In genomic region chr7:2701832-2702593, GRCh38 we compare ENCODE assay signal across 10 cellular contexts. TPM values are rescaled to one million over a fixed set of nuclear protein-coding genes. Genes with fewer than 3 reads are reported as not detected.
A peak's percentile ranks its signal among the peaks of the same experiment; 100 is the strongest.
DNase-seq lines count a peak whose midpoint lies in the region; ATAC-seq and TF ChIP-seq lines count a peak whose summit lies in the region.
"Had no signal": no experiment of that assay in that cellular context is flagged by ENCODE, and none has a peak within 500 bp of the region (broad histone marks: within the 10 kb centered on the region; RNA-seq: fewer than 3 reads in every experiment).

No MANE protein-coding gene starts in this region.

- H3K9me3 ChIP-seq in adipocyte (ENCODE audit: control insufficient read depth, low read length) (no peaks in the 10 kb centered on the region), left ventricle myocardium inferior (replicated peaks) (no peaks in the 10 kb centered on the region)

- H3K27me3 ChIP-seq in adipocyte (replicated peaks; ENCODE audit: control insufficient read depth, insufficient read depth, low read length) = peaks cover 3% of the 10 kb centered on the region
- peaks cover 25% of the 10 kb centered on the region for H3K27me3 ChIP-seq in left ventricle myocardium inferior (ENCODE audit: low read depth)

- no peaks in the 10 kb centered on the region for H3K36me3 ChIP-seq in adipocyte (ENCODE audit: control insufficient read depth, insufficient read depth, low read length, severe bottlenecking)
- H3K36me3 ChIP-seq in left ventricle myocardium inferior = no peaks in the 10 kb centered on the region

- in situ Hi-C loops in G401 (cut with HindIII; ENCODE audit: low sequenced_read_pairs) = no loop called here

- DNase-seq in G401 (ENCODE audit: low spot score) (peak; percentile 78), adipocyte (ENCODE audit: low read depth) (no peak), left ventricle myocardium inferior (peak; percentile 39), sciatic nerve (ENCODE audit: low spot score) (no peak)
- no peak for DNase-seq in activated CD4-positive, alpha-beta T cell treated with anti-CD3 and anti-CD28 coated beads for 1 hour
- DNase-seq in central memory CD4-positive, alpha-beta T cell = no peak
- no peak for DNase-seq in stimulated activated CD4-positive, alpha-beta T cell treated with anti-CD3 and anti-CD28 coated beads, Interleukin-4, amount 100 ng/mL, for 1 hour
- DNase-seq: DMS53, NCI-H446 treated with DMSO at 0.1 percent for 48 hours had no signal

- peak overlapping the region; percentile 18 for H3K9ac ChIP-seq in adipocyte (ENCODE audit: low read length)

- no peak overlapping the region for H3K27ac ChIP-seq in left ventricle myocardium inferior (replicated peaks)

- no peak for TF ChIP-seq CTCF in left ventricle myocardium inferior (IDR thresholded peaks at IDR 0.05; ENCODE audit: borderline replicate concordance)

- H3K4me1 ChIP-seq in adipocyte (ENCODE audit: control insufficient read depth, insufficient read depth, low read length) = peaks cover 4% of the 10 kb centered on the region
- H3K4me1 ChIP-seq in left ventricle myocardium inferior = no peaks in the 10 kb centered on the region

- H3K4me3 ChIP-seq in adipocyte (ENCODE audit: low read length) = no peak overlapping the region
- H3K4me3 ChIP-seq in left ventricle myocardium inferior = no peak overlapping the region

- intact Hi-C loops in left ventricle myocardium inferior (cut with micrococcal nuclease) = no loop called here
- intact Hi-C loops in sciatic nerve (cut with DNase I) = no loop called here

- ATAC-seq in sciatic nerve = peak; percentile 87
- no peak for ATAC-seq in GM21576 (IDR thresholded peaks at IDR 0.05; ENCODE audit: unreplicated experiment)

RNA-seq across cellular contexts. Expression of gene AMZ1, which starts 14.0 kb away (rescaled TPM):
- not detected in 2 replicates for total RNA-seq in G401 (2014; rRNA removed; shearing (Covaris generic))
- total RNA-seq in left ventricle myocardium inferior = 0.11 TPM
- 0.31 TPM for total RNA-seq in sciatic nerve

Comparison
In these comparisons a context has a peak if more than half of its experiments do, and no peak if none do; other contexts are left out.
1. DNase-seq: peak in G401 (single experiment) and left ventricle myocardium inferior (single experiment); none in adipocyte (single experiment), sciatic nerve (single experiment), activated CD4-positive, alpha-beta T cell treated with anti-CD3 and anti-CD28 coated beads for 1 hour (single experiment), central memory CD4-positive, alpha-beta T cell (single experiment) and stimulated activated CD4-positive, alpha-beta T cell treated with anti-CD3 and anti-CD28 coated beads, Interleukin-4, amount 100 ng/mL, for 1 hour (single experiment).